18 cellular contexts compared by ENCODE assay signal in the genomic region with DNA sequence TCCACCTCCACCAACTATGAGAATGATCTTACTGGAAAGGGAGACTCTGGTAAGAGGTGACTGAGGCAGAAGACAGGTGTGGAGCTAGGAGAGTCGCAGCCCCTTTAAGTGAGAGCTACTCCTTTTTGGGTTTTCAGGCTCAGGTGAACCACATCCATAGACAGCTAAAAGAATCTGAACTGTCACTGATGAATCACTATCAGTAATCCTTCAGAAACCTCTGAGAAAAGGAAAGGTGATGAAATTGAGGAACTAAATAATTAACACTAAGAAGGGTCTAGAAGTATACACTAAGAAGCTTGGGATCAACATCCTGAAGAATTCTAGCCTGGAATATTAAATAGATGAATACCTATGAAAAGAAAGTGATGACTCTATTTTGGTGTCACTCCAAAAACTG.
DNase-seq lines count a peak whose midpoint lies in the region; ATAC-seq and TF ChIP-seq lines count a peak whose summit lies in the region.
"Had no signal": no experiment of that assay in that cellular context is flagged by ENCODE, and none has a peak within 500 bp of the region (broad histone marks: within the 10 kb centered on the region; RNA-seq: fewer than 3 reads in every experiment).

No MANE protein-coding gene starts in this region.

- H3K4me1 ChIP-seq in cardiac muscle cell (ENCODE audit: low read depth): peaks cover 73% of the 10 kb centered on the region
- peaks cover 32 to 40% of the 10 kb centered on the region in 2 donors for H3K4me1 ChIP-seq in left lung
- H3K4me1 ChIP-seq in gastrocnemius medialis: peaks cover 92 to 95% of the 10 kb centered on the region in 2 donors
- H3K4me1 ChIP-seq in vagina: peaks cover 48% of the 10 kb centered on the region

- DNase-seq in cardiac muscle cell (ENCODE audit: low read depth in 1 of 2, low spot score in 1 of 2) (no peak), Right ventricle myocardium superior (no peak), left lung (no peak), gastrocnemius medialis (no peak), vagina (ENCODE audit: extremely low spot score in 2 of 2) (no peak), GM03348 (ENCODE audit: low spot score) (no peak)
- DNase-seq in activated CD4-positive, CD25-positive, alpha-beta regulatory T cell treated with anti-CD3 and anti-CD28 coated beads, Interleukin-2, amount 50 U/mL, for 72 hours: no peak
- DNase-seq: 8988T; activated CD8-positive, alpha-beta memory T cell treated with anti-CD3 and anti-CD28 coated beads, Interleukin-2, amount 50 U/mL, for 4 hours; activated naive CD4-positive, alpha-beta T cell treated with anti-CD3 and anti-CD28 coated beads for 36 hours; brain microvascular endothelial cell; endodermal cell; NCI-H1092 treated with DMSO at 0.1 percent for 48 hours; NCI-H2171 treated with DMSO at 0.1 percent for 48 hours; stimulated activated CD8-positive, alpha-beta memory T cell treated with anti-CD3 and anti-CD28 coated beads, Interleukin-4, amount 100 ng/mL, for 48 hours had no signal

- TF ChIP-seq POLR2A in gastrocnemius medialis (IDR thresholded peaks at IDR 0.05): no peak
- TF ChIP-seq POLR2A in vagina (IDR thresholded peaks at IDR 0.05): no peak

- H3K9me3 ChIP-seq in cardiac muscle cell (ENCODE audit: low read depth) (no peaks in the 10 kb centered on the region), left lung (no peaks in the 10 kb centered on the region), gastrocnemius medialis (no peaks in the 10 kb centered on the region), vagina (no peaks in the 10 kb centered on the region)

- intact Hi-C loops in Right ventricle myocardium superior (cut with DNase I): no loop called here
- intact Hi-C loops in left lung (cut with DNase I): no loop called here
- intact Hi-C loops in gastrocnemius medialis (cut with DNase I; ENCODE audit: low total_unique reads): loop anchor here (2.0 to 5.0 kb wide), 3 partner anchors 63 to 201 kb away; partner anchors contain the start of gene SORBS1
- intact Hi-C loops in vagina (cut with DNase I): no loop called here

- in situ Hi-C loops in gastrocnemius medialis (cut with MboI; ENCODE audit: low sequenced_read_pairs in 4 of 4): no loop called here

- H3K4me3 ChIP-seq in cardiac muscle cell: no peak overlapping the region
- no peak overlapping the region for H3K4me3 ChIP-seq in left lung
- no peak overlapping the region for H3K4me3 ChIP-seq in gastrocnemius medialis
- H3K4me3 ChIP-seq in vagina: no peak overlapping the region
- H3K4me3 ChIP-seq: BLaER1 treated with 17β-estradiol and CSF1 and Interleukin-3, amounts not matched to agents 10 nM and 100 nM had no signal

- H3K27me3 ChIP-seq in cardiac muscle cell (no peaks in the 10 kb centered on the region), left lung (no peaks in the 10 kb centered on the region), gastrocnemius medialis (no peaks in the 10 kb centered on the region), vagina (no peaks in the 10 kb centered on the region)
- H3K27me3 ChIP-seq: BLaER1 treated with 17β-estradiol and CSF1 and Interleukin-3, amounts not matched to agents 10 nM and 100 nM; brain microvascular endothelial cell had no signal

- no peak for TF ChIP-seq CTCF in cardiac muscle cell (IDR thresholded peaks at IDR 0.05; ENCODE audit: low read depth, low read length)
- TF ChIP-seq CTCF in left lung (IDR thresholded peaks at IDR 0.05): no peak
- no peak for TF ChIP-seq CTCF in gastrocnemius medialis (IDR thresholded peaks at IDR 0.05 in 4 of 5, conservative IDR thresholded peaks at IDR 0.05 in 1 of 5)
- no peak for TF ChIP-seq CTCF in vagina (IDR thresholded peaks at IDR 0.05)

- H3K27ac ChIP-seq in cardiac muscle cell: peak overlapping the region; percentile 73
- H3K27ac ChIP-seq in left lung: peak overlapping the region; percentile 67 to 68
- peak overlapping the region; percentile 92 to 99 (median 95) for H3K27ac ChIP-seq in gastrocnemius medialis
- peak overlapping the region; percentile 79 for H3K27ac ChIP-seq in vagina
- H3K27ac ChIP-seq: BLaER1 treated with 17β-estradiol and CSF1 and Interleukin-3, amounts not matched to agents 10 nM and 100 nM; brain microvascular endothelial cell had no signal

- H3K36me3 ChIP-seq in cardiac muscle cell (no peaks in the 10 kb centered on the region), left lung (no peaks in the 10 kb centered on the region), gastrocnemius medialis (no peaks in the 10 kb centered on the region), vagina (no peaks in the 10 kb centered on the region)
- H3K36me3 ChIP-seq: BLaER1 treated with 17β-estradiol and CSF1 and Interleukin-3, amounts not matched to agents 10 nM and 100 nM; brain microvascular endothelial cell had no signal

- no peak for ATAC-seq in Right ventricle myocardium superior (ENCODE audit: poor library complexity)
- ATAC-seq in left lung: no peak
- ATAC-seq in gastrocnemius medialis: no peak
- no peak for ATAC-seq in GM18502 (IDR thresholded peaks at IDR 0.05; ENCODE audit: poor library complexity, unreplicated experiment)
- ATAC-seq: activated CD4-positive, CD25-positive, alpha-beta regulatory T cell treated with anti-CD3 and anti-CD28 coated beads, Interleukin-2, amount 50 U/mL, for 24 hours had no signal
